Comparison of ENCODE assay signal across 18 cellular contexts in genomic region chr14:106530031-106530422, GRCh38.
DNase-seq lines count a peak whose midpoint lies in the region; ATAC-seq and TF ChIP-seq lines count a peak whose summit lies in the region.
"Had no signal": no experiment of that assay in that cellular context is flagged by ENCODE, and none has a peak within 500 bp of the region (broad histone marks: within the 10 kb centered on the region; RNA-seq: fewer than 3 reads in every experiment).

No MANE protein-coding gene starts in this region.

- ATAC-seq in DND-41 (ENCODE audit: insufficient read depth, low read depth) (no peak), GM19351 (IDR thresholded peaks at IDR 0.05; ENCODE audit: unreplicated experiment) (peak; percentile 3)
- no peak for ATAC-seq in stimulated activated memory B cell treated with anti-CD40 and anti-IgM and Interleukin-4, amounts not matched to agents 10 μg/mL and 1 μg/mL and 100 μg/mL, for 72 hours
- ATAC-seq: GM23338, HCT116 had no signal

- no peak overlapping the region for H3K9ac ChIP-seq in DND-41 (ENCODE audit: low read depth, low read length)
- H3K9ac ChIP-seq in MM.1S (ENCODE audit: low read length): no peak overlapping the region
- H3K9ac ChIP-seq in smooth muscle cell (ENCODE audit: low read depth): no peak overlapping the region
- H3K9ac ChIP-seq: BLaER1 had no signal

- H4K20me1 ChIP-seq in DND-41 (ENCODE audit: insufficient read depth, low read length): no peaks in the 10 kb centered on the region
- no peaks in the 10 kb centered on the region for H4K20me1 ChIP-seq in MM.1S (ENCODE audit: insufficient read depth, low read length)
- no peaks in the 10 kb centered on the region for H4K20me1 ChIP-seq in smooth muscle cell (ENCODE audit: low read depth)
- H4K20me1 ChIP-seq: BLaER1 had no signal

- no peaks in the 10 kb centered on the region for H3K27me3 ChIP-seq in DND-41 (ENCODE audit: insufficient read depth, low read length, poor library complexity)
- no peaks in the 10 kb centered on the region for H3K27me3 ChIP-seq in MM.1S (replicated peaks; ENCODE audit: insufficient read depth, low read length)
- no peaks in the 10 kb centered on the region for H3K27me3 ChIP-seq in smooth muscle cell (ENCODE audit: low read depth)
- H3K27me3 ChIP-seq: BLaER1 had no signal

- TF ChIP-seq CTCF in DND-41 (IDR thresholded peaks at IDR 0.05; ENCODE audit: borderline replicate concordance, extremely low read depth, low read length, poor library complexity, severe bottlenecking) (no peak), MM.1S (IDR thresholded peaks at IDR 0.05; ENCODE audit: low read length) (no peak), smooth muscle cell (IDR thresholded peaks at IDR 0.05; ENCODE audit: borderline replicate concordance, insufficient read depth, poor library complexity, severe bottlenecking) (no peak)

- H3K9me3 Mint-ChIP-seq in stimulated activated memory B cell treated with anti-CD40 and anti-IgM and Interleukin-4, amounts not matched to agents 10 μg/mL and 1 μg/mL and 100 μg/mL, for 72 hours: no peaks in the 10 kb centered on the region
- H3K9me3 Mint-ChIP-seq: CD4-positive, alpha-beta T cell; CD8-positive, alpha-beta memory T cell had no signal

- no peak for DNase-seq in DND-41
- DNase-seq in MM.1S: no peak
- no peak for DNase-seq in retina
- DNase-seq in activated CD4-positive, CD25-positive, alpha-beta regulatory T cell treated with anti-CD3 and anti-CD28 coated beads, Interleukin-2, amount 50 U/mL, for 72 hours: no peak
- DNase-seq in smooth muscle cell (lab: John Stamatoyannopoulos, UW; ENCODE audit: unreplicated experiment): no peak
- DNase-seq: DMS 273 treated with DMSO at 0.1 percent for 48 hours, DMS79, GF-D8, H9 had no signal

- H3K36me3 Mint-ChIP-seq in stimulated activated memory B cell treated with anti-CD40 and anti-IgM and Interleukin-4, amounts not matched to agents 10 μg/mL and 1 μg/mL and 100 μg/mL, for 72 hours: no peaks in the 10 kb centered on the region
- H3K36me3 Mint-ChIP-seq: CD14-positive monocyte; CD8-positive, alpha-beta memory T cell had no signal

- H3K27ac ChIP-seq in DND-41 (ENCODE audit: low read length) (peak overlapping the region; percentile 61), MM.1S (ENCODE audit: low read length) (no peak overlapping the region), smooth muscle cell (ENCODE audit: low read depth) (no peak overlapping the region)
- H3K27ac ChIP-seq: BLaER1 had no signal

- H3K4me1 Mint-ChIP-seq in stimulated activated memory B cell treated with anti-CD40 and anti-IgM and Interleukin-4, amounts not matched to agents 10 μg/mL and 1 μg/mL and 100 μg/mL, for 72 hours: peaks cover 10% of the 10 kb centered on the region
- H3K4me1 Mint-ChIP-seq: CD14-positive monocyte, GM23338, H9 had no signal

- H3K4me2 ChIP-seq in DND-41 (ENCODE audit: insufficient read depth, low read length) (no peak overlapping the region), MM.1S (ENCODE audit: low read depth, low read length) (peak overlapping the region; percentile 66), smooth muscle cell (no peak overlapping the region)
- H3K4me2 ChIP-seq: BLaER1, GM23338 had no signal

- 70% methylated on average over 3 of the region's 3 CpGs for WGBS in smooth muscle cell (ENCODE audit: low lambda C conversion rate)

- H3K79me2 ChIP-seq in DND-41 (ENCODE audit: insufficient read depth, low read length) (no peaks in the 10 kb centered on the region), MM.1S (ENCODE audit: low read length) (no peaks in the 10 kb centered on the region), smooth muscle cell (ENCODE audit: low read depth) (no peaks in the 10 kb centered on the region)

- H3K27ac Mint-ChIP-seq in stimulated activated memory B cell treated with anti-CD40 and anti-IgM and Interleukin-4, amounts not matched to agents 10 μg/mL and 1 μg/mL and 100 μg/mL, for 72 hours: peak overlapping the region; percentile 70
- H3K27ac Mint-ChIP-seq: B cell; CD4-positive, alpha-beta T cell; CD8-positive, alpha-beta memory T cell; GM23338; H9 had no signal

- no peak overlapping the region for H3K4me3 Mint-ChIP-seq in stimulated activated memory B cell treated with anti-CD40 and anti-IgM and Interleukin-4, amounts not matched to agents 10 μg/mL and 1 μg/mL and 100 μg/mL, for 72 hours
- H3K4me3 Mint-ChIP-seq: B cell; CD14-positive monocyte; CD4-positive, alpha-beta T cell; CD8-positive, alpha-beta memory T cell; GM23338; H9 had no signal

- H3K27me3 Mint-ChIP-seq in stimulated activated memory B cell treated with anti-CD40 and anti-IgM and Interleukin-4, amounts not matched to agents 10 μg/mL and 1 μg/mL and 100 μg/mL, for 72 hours: no peaks in the 10 kb centered on the region

- H3K4me1 ChIP-seq in DND-41 (ENCODE audit: insufficient read depth, low read length): peaks cover 51% of the 10 kb centered on the region
- H3K4me1 ChIP-seq in MM.1S (ENCODE audit: low read length): peaks cover 12% of the 10 kb centered on the region
- H3K4me1 ChIP-seq in smooth muscle cell (ENCODE audit: low read depth): no peaks in the 10 kb centered on the region
- H3K4me1 ChIP-seq: BLaER1 had no signal

- H3K4me3 ChIP-seq in DND-41 (ENCODE audit: low read depth in 1 of 2, low read length in 2 of 2) (no peak overlapping the region), MM.1S (ENCODE audit: low read length) (peak overlapping the region; percentile 47; the same call in 1 of the 2 replicates), smooth muscle cell (no peak overlapping the region)
- H3K4me3 ChIP-seq: BLaER1, GM23338 had no signal

- H3F3A ChIP-seq in MM.1S (ENCODE audit: insufficient read depth, low read length) (peaks cover 3% of the 10 kb centered on the region; the same call in 1 of the 2 replicates), smooth muscle cell (ENCODE audit: low read depth) (no peaks in the 10 kb centered on the region)

- peaks cover 5% of the 10 kb centered on the region for H3K9me3 ChIP-seq in DND-41 (ENCODE audit: insufficient read depth, low read length, severe bottlenecking)
- H3K9me3 ChIP-seq in MM.1S (replicated peaks; ENCODE audit: insufficient read depth, low read length): no peaks in the 10 kb centered on the region
- H3K9me3 ChIP-seq in smooth muscle cell (replicated peaks; ENCODE audit: low read depth): no peaks in the 10 kb centered on the region

- no peaks in the 10 kb centered on the region for H3K36me3 ChIP-seq in DND-41 (ENCODE audit: insufficient read depth, low read length)
- no peaks in the 10 kb centered on the region for H3K36me3 ChIP-seq in MM.1S (replicated peaks; ENCODE audit: insufficient read depth, low read length)
- H3K36me3 ChIP-seq in smooth muscle cell (ENCODE audit: low read depth): no peaks in the 10 kb centered on the region
- H3K36me3 ChIP-seq: BLaER1 had no signal

- H3K9me2 ChIP-seq in MM.1S (replicated peaks; ENCODE audit: insufficient read depth, low read length): no peaks in the 10 kb centered on the region

- H2AFZ ChIP-seq in DND-41 (ENCODE audit: low read depth, low read length) (no peak overlapping the region), MM.1S (ENCODE audit: low read length) (peak overlapping the region; percentile 42; the same call in 1 of the 2 replicates), smooth muscle cell (ENCODE audit: low read depth) (no peak overlapping the region)
- H2AFZ ChIP-seq: GM23338 had no signal
